Comparison of ENCODE assay signal across 12 cellular contexts in the genomic region with DNA sequence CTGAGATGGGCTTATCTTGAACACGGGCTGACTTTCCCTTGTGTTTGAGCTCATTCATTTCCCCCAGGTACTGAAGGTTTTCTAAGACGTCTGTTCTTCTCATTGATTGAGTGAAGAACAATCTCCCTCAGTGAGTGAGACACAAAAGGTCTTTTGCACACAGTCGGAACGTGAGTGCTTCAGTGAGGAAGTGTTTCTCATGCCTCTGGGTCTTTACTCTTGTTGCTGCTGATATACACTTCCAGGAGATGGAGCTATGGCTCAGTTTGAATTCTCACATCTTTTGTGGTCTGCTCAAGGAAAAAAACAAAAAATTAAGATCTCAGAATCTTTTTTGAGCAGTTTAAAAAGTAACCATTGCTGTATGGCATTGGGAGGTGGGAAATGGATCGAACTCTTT.
DNase-seq lines count a peak whose midpoint lies in the region; ATAC-seq and TF ChIP-seq lines count a peak whose summit lies in the region.
"Had no signal": no experiment of that assay in that cellular context is flagged by ENCODE, and none has a peak within 500 bp of the region (broad histone marks: within the 10 kb centered on the region; RNA-seq: fewer than 3 reads in every experiment).

No MANE protein-coding gene starts in this region.

- H3K4me1 Mint-ChIP-seq in neural progenitor cell (peaks cover 60% of the 10 kb centered on the region), mesothelial cell of epicardium (peaks cover 16% of the 10 kb centered on the region)
- H3K4me1 Mint-ChIP-seq: activated naive CD4-positive, alpha-beta T cell treated with anti-CD3 and anti-CD28 coated beads, Interleukin-2, amount 50 U/mL, for 24 hours had no signal

- H3K36me3 ChIP-seq in neural progenitor cell, result no peaks in the 10 kb centered on the region
- H3K36me3 ChIP-seq: spleen had no signal

- no peak overlapping the region for H3K9ac ChIP-seq in neural progenitor cell

- H3K4me1 ChIP-seq in neural progenitor cell, result peaks cover 51% of the 10 kb centered on the region
- H3K4me1 ChIP-seq: spleen had no signal

- H3K36me3 Mint-ChIP-seq in neural progenitor cell, result peaks cover 2% of the 10 kb centered on the region
- no peaks in the 10 kb centered on the region for H3K36me3 Mint-ChIP-seq in mesothelial cell of epicardium
- H3K36me3 Mint-ChIP-seq: activated naive CD4-positive, alpha-beta T cell treated with anti-CD3 and anti-CD28 coated beads, Interleukin-2, amount 50 U/mL, for 24 hours had no signal

- H3K4me3 ChIP-seq in NB4 (ENCODE audit: low read depth, low read length) (no peak overlapping the region), astrocyte of the spinal cord (ENCODE audit: low read depth, low read length) (no peak overlapping the region), neural progenitor cell (no peak overlapping the region)
- H3K4me3 ChIP-seq: spleen had no signal

- H3K4me3 Mint-ChIP-seq in neural progenitor cell (peak overlapping the region; percentile 7), mesothelial cell of epicardium (no peak overlapping the region)
- H3K4me3 Mint-ChIP-seq: activated naive CD4-positive, alpha-beta T cell treated with anti-CD3 and anti-CD28 coated beads, Interleukin-2, amount 50 U/mL, for 24 hours had no signal

- H4K20me1 ChIP-seq in neural progenitor cell (ENCODE audit: low read depth), result no peaks in the 10 kb centered on the region

- H3K27ac ChIP-seq in neural progenitor cell, result no peak overlapping the region
- H3K27ac ChIP-seq: RWPE1, spleen had no signal

- H3F3A ChIP-seq in neural progenitor cell (ENCODE audit: low read depth), result peaks cover 16% of the 10 kb centered on the region

- H3K9me3 Mint-ChIP-seq in neural progenitor cell, result peaks cover 3% of the 10 kb centered on the region
- H3K9me3 Mint-ChIP-seq in mesothelial cell of epicardium, result no peaks in the 10 kb centered on the region
- H3K9me3 Mint-ChIP-seq: activated naive CD4-positive, alpha-beta T cell treated with anti-CD3 and anti-CD28 coated beads, Interleukin-2, amount 50 U/mL, for 24 hours had no signal

- no peak for TF ChIP-seq CTCF in NB4 (IDR thresholded peaks at IDR 0.05; ENCODE audit: low read depth, low read length)
- TF ChIP-seq CTCF in astrocyte of the spinal cord (IDR thresholded peaks at IDR 0.05; ENCODE audit: low read depth, low read length), result peak; percentile 50
- TF ChIP-seq CTCF in neural progenitor cell (IDR thresholded peaks at IDR 0.05), result peak; percentile 64
- TF ChIP-seq CTCF in mesothelial cell of epicardium (IDR thresholded peaks at IDR 0.05; ENCODE audit: unreplicated experiment), result no peak

- TF ChIP-seq POLR2A in NB4 (IDR thresholded peaks at IDR 0.05; ENCODE audit: extremely low read depth, insufficient read length), result no peak

- no peak for ATAC-seq in HG03565 (IDR thresholded peaks at IDR 0.05; ENCODE audit: unreplicated experiment)

- H3K27me3 ChIP-seq in neural progenitor cell, result no peaks in the 10 kb centered on the region

- DNase-seq in Daoy (ENCODE audit: low read depth) (peak; percentile 9), NB4 (ENCODE audit: low read depth) (peak; percentile 9), astrocyte of the spinal cord (ENCODE audit: low read depth, low spot score) (peak; percentile 36), neural progenitor cell (ENCODE audit: low spot score) (peak; percentile 80), activated gamma-delta T cell treated with Interleukin-2 at 50 U/mL for 16 hours (no peak), mesothelial cell of epicardium (ENCODE audit: low spot score in 2 of 2, unreplicated experiment in 2 of 2) (no peak)
- DNase-seq: activated CD4-positive, alpha-beta T cell treated with anti-CD3 and anti-CD28 coated beads for 48 hours; KG1; spleen had no signal

- in situ Hi-C loops in astrocyte of the spinal cord (cut with HindIII; ENCODE audit: low sequenced_read_pairs), result no loop called here

- H3K27me3 Mint-ChIP-seq in neural progenitor cell (ENCODE audit: insufficient read depth, low read depth) (no peaks in the 10 kb centered on the region), mesothelial cell of epicardium (ENCODE audit: low read depth) (no peaks in the 10 kb centered on the region)
- H3K27me3 Mint-ChIP-seq: activated naive CD4-positive, alpha-beta T cell treated with anti-CD3 and anti-CD28 coated beads, Interleukin-2, amount 50 U/mL, for 24 hours had no signal

- H3K79me2 ChIP-seq in neural progenitor cell (ENCODE audit: low read depth), result no peaks in the 10 kb centered on the region

- peak overlapping the region; percentile 62 for H3K4me2 ChIP-seq in neural progenitor cell

- no peaks in the 10 kb centered on the region for H3K9me3 ChIP-seq in neural progenitor cell (ENCODE audit: low read depth)
- H3K9me3 ChIP-seq: spleen had no signal

- H3K27ac Mint-ChIP-seq in neural progenitor cell (peak overlapping the region; percentile 96), mesothelial cell of epicardium (no peak overlapping the region)
- H3K27ac Mint-ChIP-seq: activated naive CD4-positive, alpha-beta T cell treated with anti-CD3 and anti-CD28 coated beads, Interleukin-2, amount 50 U/mL, for 24 hours had no signal

- H2AFZ ChIP-seq in neural progenitor cell (replicated peaks), result no peak overlapping the region

Comparison
In these comparisons a context has a peak if more than half of its experiments do, and no peak if none do; other contexts are left out.
1. DNase-seq: peak in Daoy (single experiment), NB4 (single experiment), astrocyte of the spinal cord (single experiment) and neural progenitor cell (single experiment); none in activated gamma-delta T cell treated with Interleukin-2 at 50 U/mL for 16 hours (single experiment) and mesothelial cell of epicardium (0 of 2).
2. CTCF ChIP-seq: peak in astrocyte of the spinal cord (single experiment) and neural progenitor cell (single experiment); none in NB4 (single experiment) and mesothelial cell of epicardium (single experiment).